ENCODE assay signal across 8 cellular contexts in genomic region chr3:29764603-29765254, GRCh38.
DNase-seq lines count a peak whose midpoint lies in the region; ATAC-seq and TF ChIP-seq lines count a peak whose summit lies in the region.

No MANE protein-coding gene starts in this region.

- H3K27me3 ChIP-seq in Loucy (ENCODE audit: insufficient read depth, low read length, poor library complexity, severe bottlenecking) (no peaks in the 10 kb centered on the region), lower lobe of right lung (ENCODE audit: low read depth) (no peaks in the 10 kb centered on the region), colonic mucosa (no peaks in the 10 kb centered on the region)

- DNase-seq in AG10803 (ENCODE audit: low read depth) (peak; percentile 87), astrocyte of the hippocampus (ENCODE audit: low read depth, low spot score) (peak; percentile 69), lower lobe of right lung (no peak), colonic mucosa (no peak)

- no peaks in the 10 kb centered on the region for H3F3A ChIP-seq in Loucy (ENCODE audit: low read depth)

- intact Hi-C loops in lower lobe of right lung (cut with DNase I), result no loop called here
- intact Hi-C loops in colonic mucosa (cut with DNase I), result no loop called here

- no peaks in the 10 kb centered on the region for H3K9me2 ChIP-seq in Loucy (replicated peaks; ENCODE audit: low read depth, low read length)

- no peaks in the 10 kb centered on the region for H3K79me2 ChIP-seq in Loucy (ENCODE audit: insufficient read depth, low read length)

- ATAC-seq in lower lobe of right lung (peak in 1 of 2 donors; percentile 77), GM18867 (IDR thresholded peaks at IDR 0.05; ENCODE audit: unreplicated experiment) (no peak), HG03159 (IDR thresholded peaks at IDR 0.05; ENCODE audit: unreplicated experiment) (no peak), HG03342 (IDR thresholded peaks at IDR 0.05; ENCODE audit: unreplicated experiment) (no peak)

- H3K36me3 ChIP-seq in Loucy (ENCODE audit: insufficient read depth, low read length) (no peaks in the 10 kb centered on the region), lower lobe of right lung (no peaks in the 10 kb centered on the region), colonic mucosa (no peaks in the 10 kb centered on the region)

- peak; percentile 80 for TF ChIP-seq CTCF in AG10803 (conservative IDR thresholded peaks at IDR 0.05; ENCODE audit: low read length)
- peak; percentile 42 for TF ChIP-seq CTCF in Loucy (conservative IDR thresholded peaks at IDR 0.05; ENCODE audit: low read length)
- TF ChIP-seq CTCF in lower lobe of right lung (IDR thresholded peaks at IDR 0.05), result peak; percentile 55
- TF ChIP-seq CTCF in colonic mucosa (IDR thresholded peaks at IDR 0.05), result no peak

- no peaks in the 10 kb centered on the region for H4K20me1 ChIP-seq in Loucy (ENCODE audit: insufficient read depth, low read length, poor library complexity, severe bottlenecking)

- H2AFZ ChIP-seq in Loucy (ENCODE audit: low read length), result no peak overlapping the region

- H3K9ac ChIP-seq in Loucy (ENCODE audit: low read depth, low read length, poor library complexity, severe bottlenecking) (no peak overlapping the region), colonic mucosa (ENCODE audit: low read depth in 2 of 2, low read length in 2 of 2) (no peak overlapping the region)

- H3K4me1 ChIP-seq in Loucy (ENCODE audit: insufficient read depth, low read length, poor library complexity, severe bottlenecking) (no peaks in the 10 kb centered on the region), lower lobe of right lung (peaks cover 23% of the 10 kb centered on the region), colonic mucosa (no peaks in the 10 kb centered on the region)

- H3K9me3 ChIP-seq in Loucy (ENCODE audit: insufficient read depth, low read depth, low read length) (no peaks in the 10 kb centered on the region), lower lobe of right lung (no peaks in the 10 kb centered on the region), colonic mucosa (no peaks in the 10 kb centered on the region)

- no peak overlapping the region for H3K4me3 ChIP-seq in AG10803 (ENCODE audit: low read length)
- no peak overlapping the region for H3K4me3 ChIP-seq in Loucy (ENCODE audit: low read length, poor library complexity, severe bottlenecking)
- H3K4me3 ChIP-seq in lower lobe of right lung, result no peak overlapping the region
- no peak overlapping the region for H3K4me3 ChIP-seq in colonic mucosa

- H3K27ac ChIP-seq in lower lobe of right lung (no peak overlapping the region), colonic mucosa (no peak overlapping the region)

- no peak overlapping the region for H3K4me2 ChIP-seq in Loucy (ENCODE audit: low read depth, low read length, poor library complexity, severe bottlenecking)

Comparison
In these comparisons a context has a peak if more than half of its experiments do, and no peak if none do; other contexts are left out.
1. DNase-seq: peak in AG10803 (single experiment) and astrocyte of the hippocampus (single experiment); none in lower lobe of right lung (single experiment) and colonic mucosa (single experiment).